25 cellular contexts compared by ENCODE assay signal in the genomic region with DNA sequence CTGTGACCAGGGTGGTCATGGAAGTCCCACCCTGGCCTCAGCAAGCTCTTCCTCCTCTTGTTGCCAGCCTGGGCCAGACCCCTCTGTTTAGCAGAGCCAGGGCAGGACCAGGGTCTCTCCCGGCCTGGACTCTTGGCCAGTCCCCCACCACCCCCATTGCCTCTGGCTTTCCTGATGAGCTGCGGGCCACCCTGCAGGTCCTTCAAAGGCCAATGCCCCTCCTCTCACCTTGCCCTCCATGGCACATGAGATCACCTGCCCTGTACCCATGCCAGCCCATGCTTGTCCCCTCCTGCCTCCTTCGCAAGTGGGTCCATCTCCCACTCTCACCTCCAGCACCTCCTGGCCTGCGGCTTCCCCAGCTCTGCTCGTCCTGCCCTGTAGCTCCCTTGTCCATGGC. TPM values are rescaled to one million over a fixed set of nuclear protein-coding genes. Genes with fewer than 3 reads are reported as not detected.
A peak's percentile ranks its signal among the peaks of the same experiment; 100 is the strongest.
DNase-seq lines count a peak whose midpoint lies in the region; ATAC-seq, FAIRE-seq and TF ChIP-seq lines count a peak whose summit lies in the region.
"Had no signal": no experiment of that assay in that cellular context is flagged by ENCODE, and none has a peak within 500 bp of the region (broad histone marks: within the 10 kb centered on the region; RNA-seq: fewer than 3 reads in every experiment).

No MANE protein-coding gene starts in this region.

- ATAC-seq in activated naive CD8-positive, alpha-beta T cell treated with anti-CD3 and anti-CD28 coated beads, Interleukin-2, amount 50 U/mL, for 24 hours = no peak
- ATAC-seq in HG03108 (IDR thresholded peaks at IDR 0.05; ENCODE audit: unreplicated experiment) = no peak
- ATAC-seq: A549; body of pancreas; stimulated activated memory B cell treated with anti-CD40 and anti-IgM and Interleukin-4, amounts not matched to agents 10 μg/mL and 1 μg/mL and 100 μg/mL, for 72 hours had no signal

- TF ChIP-seq RAD21 in H1 (IDR thresholded peaks at IDR 0.05 in 1 of 2, conservative IDR thresholded peaks at IDR 0.05 in 1 of 2; ENCODE audit: low read depth in 2 of 2, low read length in 2 of 2) = no peak

- H3K36me3 ChIP-seq in H1 (ENCODE audit: control insufficient read depth in 2 of 4, insufficient read depth in 4 of 4, low read length in 3 of 4) = peaks cover 32 to 63% (median 53%) of the 10 kb centered on the region in 4 experiments
- peaks cover 0 to 36% (median 0%) of the 10 kb centered on the region in 6 donors for H3K36me3 ChIP-seq in spleen

- TF ChIP-seq POLR2A in H1 (IDR thresholded peaks at IDR 0.05; ENCODE audit: control extremely low read depth in 1 of 2, low read depth in 2 of 2, low read length in 2 of 2) (no peak), spleen (IDR thresholded peaks at IDR 0.05) (no peak)

- H3K27me3 ChIP-seq in H1 (replicated peaks in 1 of 4; ENCODE audit: control insufficient read depth in 3 of 4, extremely low read depth in 1 of 4, insufficient read depth in 3 of 4, low read length in 3 of 4) (no peaks in the 10 kb centered on the region; a peak in 1 of 7 replicates), spleen (replicated peaks in 1 of 7) (no peaks in the 10 kb centered on the region)
- H3K27me3 ChIP-seq: body of pancreas had no signal

- H3K56ac ChIP-seq in H1 (replicated peaks; ENCODE audit: insufficient read length, low read depth, low read length) = no peak overlapping the region

- H2AK5ac ChIP-seq in H1 (ENCODE audit: low read depth, low read length) = no peak overlapping the region

- no peak overlapping the region for H3K23ac ChIP-seq in H1 (ENCODE audit: insufficient read length)

- no peak overlapping the region for H2BK15ac ChIP-seq in H1 (ENCODE audit: low read length)

- H3K23me2 ChIP-seq in H1 (ENCODE audit: low read depth, low read length) = no peaks in the 10 kb centered on the region

- H3K27ac Mint-ChIP-seq in activated naive CD8-positive, alpha-beta T cell treated with anti-CD3 and anti-CD28 coated beads for 36 hours = peak overlapping the region; percentile 21
- no peak overlapping the region for H3K27ac Mint-ChIP-seq in activated naive CD8-positive, alpha-beta T cell treated with anti-CD3 and anti-CD28 coated beads, Interleukin-2, amount 50 U/mL, for 24 hours
- H3K27ac Mint-ChIP-seq: activated B cell treated with CpG ODN at 0.5 μM for 24 hours; B cell; stimulated activated memory B cell treated with anti-CD40 and anti-IgM and Interleukin-4, amounts not matched to agents 10 μg/mL and 1 μg/mL and 100 μg/mL, for 72 hours had no signal

- no peak overlapping the region for H3K4me2 ChIP-seq in H1 (ENCODE audit: insufficient read depth in 1 of 2, low read depth in 2 of 2, low read length in 2 of 2)
- H3K4me2 ChIP-seq: A549, smooth muscle cell had no signal

- H4K8ac ChIP-seq in H1 (ENCODE audit: extremely low read depth, insufficient read depth, low read length) = peak overlapping the region; percentile 11; the same call in 1 of the 2 replicates

- H3K79me1 ChIP-seq in H1 (ENCODE audit: low read depth, low read length) = peaks cover 14% of the 10 kb centered on the region; the same call in 1 of the 2 replicates

- FAIRE-seq in H1 (lab: Jason Lieb, UNC) = no peak
- FAIRE-seq: A549 had no signal

- POLR2A ChIA-PET in H1 (lab: Charles Lee; ENCODE audit: partially characterized antibody) = interaction anchor here (1.0 to 2.7 kb wide), 4 partner anchors 8 to 46 kb away, joined by 3 to 9 read pairs (median 5); a partner anchor contains a TSS

- no peak overlapping the region for H2BK5ac ChIP-seq in H1 (ENCODE audit: low read depth, low read length)

- H3K14ac ChIP-seq in H1 (ENCODE audit: insufficient read length) = no peak overlapping the region

- H3K4ac ChIP-seq in H1 (replicated peaks; ENCODE audit: insufficient read length, low read depth, low read length) = no peak overlapping the region

- intact Hi-C loops in spleen (cut with DNase I; ENCODE audit: low total_unique reads) = no loop called here

- peaks cover 14 to 26% of the 10 kb centered on the region in 2 experiments for H4K20me1 ChIP-seq in H1 (replicated peaks in 1 of 2; ENCODE audit: control insufficient read depth in 1 of 2, insufficient read depth in 2 of 2, low read length in 2 of 2)

- H4K5ac ChIP-seq in H1 (ENCODE audit: insufficient read length, low read depth, low read length) = no peak overlapping the region

- CTCF ChIA-PET in H1 (lab: Charles Lee; ENCODE audit: partially characterized antibody) = interaction anchor here (1.1 kb wide), 1 partner anchor 37 kb away, joined by 3 read pairs; no protein-coding TSS in a partner anchor

- H3K79me2 ChIP-seq in H1 (ENCODE audit: control insufficient read depth in 1 of 2, insufficient read depth in 2 of 2, low read length in 2 of 2) = peaks cover 0 to 41% of the 10 kb centered on the region in 2 experiments; a peak in 2 of 4 replicates

- no peaks in the 10 kb centered on the region for H3K9me3 ChIP-seq in H1 (ENCODE audit: insufficient read depth in 2 of 2, low read depth in 1 of 2, low read length in 1 of 2)
- H3K9me3 ChIP-seq in spleen = no peaks in the 10 kb centered on the region
- H3K9me3 ChIP-seq: A549, body of pancreas had no signal

- H3K4me1 Mint-ChIP-seq in activated naive CD8-positive, alpha-beta T cell treated with anti-CD3 and anti-CD28 coated beads for 36 hours = peaks cover 15% of the 10 kb centered on the region
- peaks cover 18% of the 10 kb centered on the region for H3K4me1 Mint-ChIP-seq in activated naive CD8-positive, alpha-beta T cell treated with anti-CD3 and anti-CD28 coated beads, Interleukin-2, amount 50 U/mL, for 24 hours

- no peaks in the 10 kb centered on the region for H3K27me3 Mint-ChIP-seq in activated naive CD8-positive, alpha-beta T cell treated with anti-CD3 and anti-CD28 coated beads for 36 hours
- H3K27me3 Mint-ChIP-seq in activated naive CD8-positive, alpha-beta T cell treated with anti-CD3 and anti-CD28 coated beads, Interleukin-2, amount 50 U/mL, for 24 hours = no peaks in the 10 kb centered on the region
- H3K27me3 Mint-ChIP-seq: activated B cell treated with CpG ODN at 0.5 μM for 24 hours, B cell had no signal

- peaks cover 31% of the 10 kb centered on the region for H3K36me3 Mint-ChIP-seq in activated naive CD8-positive, alpha-beta T cell treated with anti-CD3 and anti-CD28 coated beads for 36 hours
- H3K36me3 Mint-ChIP-seq in activated naive CD8-positive, alpha-beta T cell treated with anti-CD3 and anti-CD28 coated beads, Interleukin-2, amount 50 U/mL, for 24 hours (ENCODE audit: low read depth) = peaks cover 14% of the 10 kb centered on the region

- TF ChIP-seq CTCF in H1 (IDR thresholded peaks at IDR 0.05; ENCODE audit: control extremely low read depth in 1 of 3, insufficient read depth in 1 of 3, low read depth in 1 of 3, low read length in 3 of 3) = no peak
- TF ChIP-seq CTCF in spleen (IDR thresholded peaks at IDR 0.05 in 8 of 11, conservative IDR thresholded peaks at IDR 0.05 in 3 of 11) = no peak

- H2AFZ ChIP-seq in H1 (ENCODE audit: low read length) = no peak overlapping the region

- H3K9ac ChIP-seq in H1 (replicated peaks in 1 of 4; ENCODE audit: extremely low read depth in 1 of 4, low read depth in 3 of 4, low read length in 3 of 4) = no peak overlapping the region

- H3K4me3 Mint-ChIP-seq in activated naive CD8-positive, alpha-beta T cell treated with anti-CD3 and anti-CD28 coated beads for 36 hours = no peak overlapping the region
- no peak overlapping the region for H3K4me3 Mint-ChIP-seq in activated naive CD8-positive, alpha-beta T cell treated with anti-CD3 and anti-CD28 coated beads, Interleukin-2, amount 50 U/mL, for 24 hours
- H3K4me3 Mint-ChIP-seq: activated B cell treated with CpG ODN at 0.5 μM for 24 hours; B cell; stimulated activated memory B cell treated with anti-CD40 and anti-IgM and Interleukin-4, amounts not matched to agents 10 μg/mL and 1 μg/mL and 100 μg/mL, for 72 hours had no signal

- H2BK12ac ChIP-seq in H1 (ENCODE audit: low read depth, low read length) = no peak overlapping the region

- H3K9me3 Mint-ChIP-seq in activated naive CD8-positive, alpha-beta T cell treated with anti-CD3 and anti-CD28 coated beads for 36 hours = no peaks in the 10 kb centered on the region
- H3K9me3 Mint-ChIP-seq in activated naive CD8-positive, alpha-beta T cell treated with anti-CD3 and anti-CD28 coated beads, Interleukin-2, amount 50 U/mL, for 24 hours = no peaks in the 10 kb centered on the region
- H3K9me3 Mint-ChIP-seq: activated B cell treated with CpG ODN at 0.5 μM for 24 hours; stimulated activated memory B cell treated with anti-CD40 and anti-IgM and Interleukin-4, amounts not matched to agents 10 μg/mL and 1 μg/mL and 100 μg/mL, for 72 hours had no signal

- no peak overlapping the region for H3K18ac ChIP-seq in H1 (ENCODE audit: extremely low read depth, low read length)

- H4K91ac ChIP-seq in H1 (replicated peaks; ENCODE audit: insufficient read length, low read length) = no peak overlapping the region

- no peak overlapping the region for H2BK20ac ChIP-seq in H1 (ENCODE audit: low read length)

- no peak for TF ChIP-seq EP300 in H1 (IDR thresholded peaks at IDR 0.05; ENCODE audit: borderline replicate concordance in 1 of 2, low read depth in 2 of 2, low read length in 2 of 2)

- H3K27ac ChIP-seq in H1 (ENCODE audit: low read depth, low read length) (no peak overlapping the region), spleen (no peak overlapping the region)
- H3K27ac ChIP-seq: A549, body of pancreas, epithelial cell of prostate had no signal

- 93% methylated on average over 5 of the region's 5 CpGs; no CpG with 5 or more reads in 1 of the 2 experiments for WGBS in H1 (ENCODE audit: extremely low coverage in 1 of 2, insufficient coverage in 1 of 2, insufficient read length in 1 of 2, insufficient replicate concordance in 2 of 2, low coverage in 1 of 2, low lambda C conversion rate in 2 of 2, missing lambda C conversion rate in 1 of 2), 2 experiments
- 85 to 100% (median 96%) methylated on average over 5 of the region's 5 CpGs for WGBS in spleen, 5 donors

- no peak for DNase-seq in activated naive CD8-positive, alpha-beta T cell treated with anti-CD3 and anti-CD28 coated beads for 36 hours
- DNase-seq in activated naive CD8-positive, alpha-beta T cell treated with anti-CD3 and anti-CD28 coated beads, Interleukin-2, amount 50 U/mL, for 24 hours = no peak
- DNase-seq in H1 (ENCODE audit: low read depth in 1 of 2, low spot score in 2 of 2) (no peak), spleen (peak; percentile 64), NCI-H2227 treated with DMSO at 0.1 percent for 48 hours (lab: John Stamatoyannopoulos, UW) (no peak)
- DNase-seq: activated B cell treated with CpG ODN at 0.5 μM for 24 hours; activated CD4-positive, alpha-beta T cell treated with anti-CD3 and anti-CD28 coated beads, Interleukin-2, amount 50 U/mL, for 48 hours; activated gamma-delta T cell; body of pancreas; head of caudate nucleus; mammary epithelial cell; NCI-H1092 treated with DMSO at 0.1 percent for 48 hours; NCI-H2029 treated with DMSO at 0.1 percent for 48 hours; NCI-H345; NCI-H774; retina; Right ventricle myocardium superior; stimulated activated CD4-positive, alpha-beta T cell treated with anti-CD3 and anti-CD28 coated beads, Interleukin-2, amount 100 ng/mL, for 48 hours had no signal

- H3K4me3 ChIP-seq in H1 (ENCODE audit: extremely low read depth in 1 of 4, insufficient read depth in 2 of 4, low read depth in 3 of 4, low read length in 4 of 4) = no peak overlapping the region
- no peak overlapping the region for H3K4me3 ChIP-seq in spleen
- H3K4me3 ChIP-seq: A549, body of pancreas, smooth muscle cell had no signal

- H3K4me1 ChIP-seq in H1 (replicated peaks in 1 of 4; ENCODE audit: control insufficient read depth in 3 of 4, insufficient read depth in 4 of 4, low read length in 3 of 4) (peaks cover 7 to 13% (median 10%) of the 10 kb centered on the region in 4 experiments), spleen (peaks cover 5 to 32% (median 19%) of the 10 kb centered on the region in 6 donors)
- H3K4me1 ChIP-seq: body of pancreas had no signal

- no peak overlapping the region for H2BK120ac ChIP-seq in H1 (replicated peaks; ENCODE audit: low read depth, low read length)

RNA-seq across cellular contexts. Expression of a gene that starts 10.4 kb away (rescaled TPM):
- 10 to 100 TPM; 65.4 to 65.6 TPM for total RNA-seq in activated naive CD8-positive, alpha-beta T cell treated with anti-CD3 and anti-CD28 coated beads for 36 hours
- total RNA-seq in H1 (2021; fragmentation: NEBNext Ultra II Directional; extraction: Animal tissue kit (Norgen Biotek cat#: 25700)) = 499 and 526 TPM in 2 replicates
- polyA plus RNA-seq in H1 (2011; rRNA removed) = 635 and 701 TPM in 2 replicates
- 497 TPM for polyA plus RNA-seq in H1 (2011; cell fraction: cytosol; rRNA removed)
- 671 TPM for polyA plus RNA-seq in H1 (2011; cell fraction: nucleus; rRNA removed)
- 387 to 431 TPM (median 414 TPM) in 4 replicates for polyA plus RNA-seq in H1 (2012, experiment 1 of 2)
- 532 TPM for polyA plus RNA-seq in H1 (2012, experiment 2 of 2)
- 1,100 TPM for polyA plus RNA-seq in H1 (2013, experiment 1 of 2)
- polyA plus RNA-seq in H1 (2013, experiment 2 of 2) = 1,238 TPM
- polyA minus RNA-seq in H1 (2011; rRNA and poly(A)+ RNA removed) = 977 and 989 TPM in 2 replicates
- 321 TPM for polyA minus RNA-seq in H1 (2011; cell fraction: cytosol; rRNA and poly(A)+ RNA removed)
- 205 TPM for polyA minus RNA-seq in H1 (2011; cell fraction: nucleus; rRNA and poly(A)+ RNA removed)
- 10 to 100 TPM in 5 of 7 donors, 1 to 10 TPM in 2; 2.8 to 20.6 (median 11.1) TPM for total RNA-seq in spleen
- polyA plus RNA-seq in spleen = 10 to 100 TPM in 2 of 3 donors, 1 to 10 TPM in 1; 5.5 to 16.8 (median 14.6) TPM

RNA-seq across cellular contexts. Expression of a gene that starts 21.7 kb away (rescaled TPM):
- 10 to 100 TPM; 18.1 to 18.2 TPM for total RNA-seq in activated naive CD8-positive, alpha-beta T cell treated with anti-CD3 and anti-CD28 coated beads for 36 hours
- 115 and 116 TPM in 2 replicates for total RNA-seq in H1 (2021; fragmentation: NEBNext Ultra II Directional; extraction: Animal tissue kit (Norgen Biotek cat#: 25700))
- polyA plus RNA-seq in H1 (2011; rRNA removed) (141 and 160 TPM in 2 replicates), spleen (1 to 10 TPM; 2.2 to 6.7 (median 3.3) TPM)
- polyA plus RNA-seq in H1 (2011; cell fraction: cytosol; rRNA removed) = 127 TPM
- 141 TPM for polyA plus RNA-seq in H1 (2011; cell fraction: nucleus; rRNA removed)
- polyA plus RNA-seq in H1 (2012, experiment 1 of 2) = 83.3 to 97.8 TPM (median 90.8 TPM) in 4 replicates
- polyA plus RNA-seq in H1 (2012, experiment 2 of 2) = 40.1 TPM
- polyA plus RNA-seq in H1 (2013, experiment 1 of 2) = 153 TPM
- polyA plus RNA-seq in H1 (2013, experiment 2 of 2) = 174 TPM
- polyA minus RNA-seq in H1 (2011; rRNA and poly(A)+ RNA removed) = 251 and 278 TPM in 2 replicates
- 150 TPM for polyA minus RNA-seq in H1 (2011; cell fraction: cytosol; rRNA and poly(A)+ RNA removed)
- 146 TPM for polyA minus RNA-seq in H1 (2011; cell fraction: nucleus; rRNA and poly(A)+ RNA removed)
- 10 to 100 TPM in 6 of 7 donors, 1 to 10 TPM in 1; 8.6 to 25.6 (median 12.9) TPM for total RNA-seq in spleen
- total RNA-seq: OCI-LY7 had no signal

RNA-seq across cellular contexts. Expression of a gene that starts 45.8 kb away (rescaled TPM):
- total RNA-seq in activated naive CD8-positive, alpha-beta T cell treated with anti-CD3 and anti-CD28 coated beads for 36 hours = 100 to 1,000 TPM; 135 to 140 TPM
- total RNA-seq in H1 (2021; fragmentation: NEBNext Ultra II Directional; extraction: Animal tissue kit (Norgen Biotek cat#: 25700)) = 84.5 and 86.1 TPM in 2 replicates
- polyA plus RNA-seq in H1 (2011; rRNA removed) = 52.6 and 52.9 TPM in 2 replicates
- 75.9 TPM for polyA plus RNA-seq in H1 (2011; cell fraction: cytosol; rRNA removed)
- polyA plus RNA-seq in H1 (2011; cell fraction: nucleus; rRNA removed) = 39.1 TPM
- 91.9 to 107 TPM (median 97.9 TPM) in 4 replicates for polyA plus RNA-seq in H1 (2012, experiment 1 of 2)
- polyA plus RNA-seq in H1 (2012, experiment 2 of 2) = 35.6 TPM
- polyA plus RNA-seq in H1 (2013, experiment 1 of 2) = 52.4 TPM
- 55.2 TPM for polyA plus RNA-seq in H1 (2013, experiment 2 of 2)
- 74.7 and 76.2 TPM in 2 replicates for polyA minus RNA-seq in H1 (2011; rRNA and poly(A)+ RNA removed)
- polyA minus RNA-seq in H1 (2011; cell fraction: cytosol; rRNA and poly(A)+ RNA removed) = 43.7 TPM
- polyA minus RNA-seq in H1 (2011; cell fraction: nucleus; rRNA and poly(A)+ RNA removed) = 41.1 TPM
- 10 to 100 TPM in 5 of 7 donors, 1 to 10 TPM in 2; 8.9 to 17.2 (median 14.8) TPM for total RNA-seq in spleen
- 10 to 100 TPM in 2 of 3 donors, 1 to 10 TPM in 1; 7.3 to 16.7 (median 15.9) TPM for polyA plus RNA-seq in spleen

RNA-seq across cellular contexts. Expression of a gene that starts 46.1 kb away (rescaled TPM):
- 100 to 1,000 TPM; 143 TPM for total RNA-seq in activated naive CD8-positive, alpha-beta T cell treated with anti-CD3 and anti-CD28 coated beads for 36 hours
- total RNA-seq in H1 (2021; fragmentation: NEBNext Ultra II Directional; extraction: Animal tissue kit (Norgen Biotek cat#: 25700)) = 186 and 191 TPM in 2 replicates
- polyA plus RNA-seq in H1 (2011; rRNA removed) (622 and 759 TPM in 2 replicates), spleen (100 to 1,000 TPM; 122 to 185 (median 125) TPM)
- polyA plus RNA-seq in H1 (2011; cell fraction: cytosol; rRNA removed) = 508 TPM
- 357 TPM for polyA plus RNA-seq in H1 (2011; cell fraction: nucleus; rRNA removed)
- 367 to 567 TPM (median 473 TPM) in 4 replicates for polyA plus RNA-seq in H1 (2012, experiment 1 of 2)
- polyA plus RNA-seq in H1 (2012, experiment 2 of 2) = 392 TPM
- polyA plus RNA-seq in H1 (2013, experiment 1 of 2) = 338 TPM
- 352 TPM for polyA plus RNA-seq in H1 (2013, experiment 2 of 2)
- 163 and 184 TPM in 2 replicates for polyA minus RNA-seq in H1 (2011; rRNA and poly(A)+ RNA removed)
- 130 TPM for polyA minus RNA-seq in H1 (2011; cell fraction: cytosol; rRNA and poly(A)+ RNA removed)
- polyA minus RNA-seq in H1 (2011; cell fraction: nucleus; rRNA and poly(A)+ RNA removed) = 123 TPM
- 10 to 100 TPM; 52.4 to 85.2 (median 62.0) TPM for total RNA-seq in spleen

RNA-seq across cellular contexts. Expression of a gene that starts 52.8 kb away (rescaled TPM):
- 1 to 10 TPM; 5.7 to 6.4 TPM for total RNA-seq in activated naive CD8-positive, alpha-beta T cell treated with anti-CD3 and anti-CD28 coated beads for 36 hours
- 40.2 and 43.8 TPM in 2 replicates for total RNA-seq in H1 (2021; fragmentation: NEBNext Ultra II Directional; extraction: Animal tissue kit (Norgen Biotek cat#: 25700))
- polyA plus RNA-seq in H1 (2011; rRNA removed) (76.3 and 113 TPM in 2 replicates), spleen (10 to 100 TPM; 39.3 to 63.6 (median 52.7) TPM)
- 75.7 TPM for polyA plus RNA-seq in H1 (2011; cell fraction: cytosol; rRNA removed)
- polyA plus RNA-seq in H1 (2011; cell fraction: nucleus; rRNA removed) = 349 TPM
- 35.5 to 56.1 TPM (median 47.0 TPM) in 4 replicates for polyA plus RNA-seq in H1 (2012, experiment 1 of 2)
- polyA plus RNA-seq in H1 (2012, experiment 2 of 2) = 45.1 TPM
- 69.5 TPM for polyA plus RNA-seq in H1 (2013, experiment 1 of 2)
- polyA plus RNA-seq in H1 (2013, experiment 2 of 2) = 71.8 TPM
- 31.1 and 40.9 TPM in 2 replicates for polyA minus RNA-seq in H1 (2011; rRNA and poly(A)+ RNA removed)
- 34.5 TPM for polyA minus RNA-seq in H1 (2011; cell fraction: cytosol; rRNA and poly(A)+ RNA removed)
- 39.8 TPM for polyA minus RNA-seq in H1 (2011; cell fraction: nucleus; rRNA and poly(A)+ RNA removed)
- total RNA-seq in spleen = 10 to 100 TPM; 26.3 to 40.8 (median 32.0) TPM
